In genomic region chr12:100951756-100952155, GRCh38 we compare ENCODE assay signal across 1 cellular context.
TF ChIP-seq lines count a peak whose summit lies in the region.

No MANE protein-coding gene starts in this region.

TF ChIP-seq in SK-N-SH, 30 proteins besides CTCF, POLR2A, EP300 and RAD21 (continued from another document):
- TF ChIP-seq ZBTB33 (IDR thresholded peaks at IDR 0.05; ENCODE audit: borderline replicate concordance, low read depth) = no peak
- TF ChIP-seq MEF2A (IDR thresholded peaks at IDR 0.05; ENCODE audit: borderline replicate concordance, low read depth) = no peak
